Comparison of ENCODE assay signal across 9 cellular contexts in the genomic region with DNA sequence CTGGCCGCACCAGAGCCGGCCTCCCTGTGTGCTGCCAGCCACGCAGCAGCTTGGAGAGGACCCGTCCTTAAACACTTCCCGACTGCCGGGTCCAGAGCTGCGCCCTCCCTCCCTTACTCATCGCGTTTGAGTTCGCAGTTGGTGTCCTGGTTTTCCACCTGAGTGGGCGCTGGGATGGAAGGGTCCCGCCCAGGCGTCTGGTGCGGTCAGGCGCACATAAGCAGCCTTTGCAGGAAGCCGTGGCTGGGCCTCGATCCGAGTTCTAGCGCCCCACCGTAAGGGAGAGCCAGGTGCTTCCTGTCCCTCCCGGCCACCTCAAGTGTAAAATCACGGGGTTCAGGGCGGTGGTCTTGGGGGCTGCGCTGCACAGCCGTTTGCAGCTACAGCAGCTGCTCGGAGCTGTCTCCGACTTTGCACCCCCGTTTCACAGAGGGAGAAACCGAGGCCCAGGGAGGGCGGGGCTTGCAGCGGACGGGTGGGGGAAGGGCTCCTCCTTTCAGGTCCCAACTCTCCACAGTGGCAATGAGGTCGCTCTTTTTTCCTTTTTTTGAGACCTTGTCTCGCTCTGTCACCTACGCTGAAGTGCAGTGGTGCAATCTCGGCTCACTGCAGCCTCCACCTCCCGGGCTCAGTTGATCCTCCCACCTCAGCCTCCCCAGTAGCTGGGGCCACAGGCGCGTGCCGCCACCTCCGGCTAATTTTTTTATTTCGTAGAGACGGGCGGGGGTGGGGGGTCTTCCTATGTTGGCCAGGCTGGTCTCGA. TPM values are rescaled to one million over a fixed set of nuclear protein-coding genes. Genes with fewer than 3 reads are reported as not detected.
DNase-seq lines count a peak whose midpoint lies in the region; ATAC-seq and TF ChIP-seq lines count a peak whose summit lies in the region.
"Had no signal": no experiment of that assay in that cellular context is flagged by ENCODE, and none has a peak within 500 bp of the region (broad histone marks: within the 10 kb centered on the region; RNA-seq: fewer than 3 reads in every experiment).

No MANE protein-coding gene starts in this region.

- POLR2A ChIA-PET in activated CD8-positive, alpha-beta T cell treated with anti-CD3 and anti-CD28 coated beads for 36 hours (lab: Charles Lee): interaction anchor here (0.6 to 1.0 kb wide), 2 partner anchors 60 to 376 kb away, joined by 3 read pairs; no protein-coding TSS in a partner anchor

- no peaks in the 10 kb centered on the region for H3K9me3 Mint-ChIP-seq in activated CD8-positive, alpha-beta T cell treated with anti-CD3 and anti-CD28 coated beads for 36 hours
- peaks cover 0 to 2% (median 0%) of the 10 kb centered on the region in 6 donors for H3K9me3 Mint-ChIP-seq in immature natural killer cell

- H3K36me3 Mint-ChIP-seq in activated CD8-positive, alpha-beta T cell treated with anti-CD3 and anti-CD28 coated beads for 36 hours (ENCODE audit: low read depth): peaks cover 3% of the 10 kb centered on the region
- H3K36me3 Mint-ChIP-seq in immature natural killer cell: peaks cover 4% of the 10 kb centered on the region in 3 donors

- peaks cover 21% of the 10 kb centered on the region for H3K4me1 Mint-ChIP-seq in activated CD8-positive, alpha-beta T cell treated with anti-CD3 and anti-CD28 coated beads for 36 hours (ENCODE audit: low read depth)
- peaks cover 16 to 19% of the 10 kb centered on the region in 2 donors for H3K4me1 Mint-ChIP-seq in immature natural killer cell

- H3K27me3 ChIP-seq in thyroid gland: no peaks in the 10 kb centered on the region

- TF ChIP-seq POLR2A in thyroid gland (IDR thresholded peaks at IDR 0.05): no peak

- H3K4me3 Mint-ChIP-seq in activated CD8-positive, alpha-beta T cell treated with anti-CD3 and anti-CD28 coated beads for 36 hours: peak overlapping the region; percentile 65
- peak overlapping the region; percentile 53 to 74 (median 72) for H3K4me3 Mint-ChIP-seq in immature natural killer cell

- DNase-seq in activated naive CD4-positive, alpha-beta T cell treated with Interleukin-2 at 50 U/mL for 16 hours: peak; percentile 9
- no peak for DNase-seq in activated naive CD4-positive, alpha-beta T cell (lab: John Stamatoyannopoulos, UW)
- DNase-seq in activated CD8-positive, alpha-beta T cell treated with anti-CD3 and anti-CD28 coated beads for 36 hours: peak; percentile 26
- no peak for DNase-seq in immature natural killer cell
- peak; percentile 37 to 39 for DNase-seq in thyroid gland
- DNase-seq in epidermal melanocyte (ENCODE audit: insufficient read length, low spot score): no peak

- H3K4me1 ChIP-seq in thyroid gland: peaks cover 10 to 21% of the 10 kb centered on the region in 2 donors

- peak overlapping the region in 1 of 3 donors; percentile 39 for H3K4me3 ChIP-seq in thyroid gland (replicated peaks in 1 of 3)

- CTCF ChIA-PET in activated CD8-positive, alpha-beta T cell treated with anti-CD3 and anti-CD28 coated beads for 36 hours (lab: Charles Lee): interaction anchor here (2.4 kb wide), 1 partner anchor 145 kb away, joined by 8 read pairs; no protein-coding TSS in a partner anchor

- H3K27me3 Mint-ChIP-seq in activated CD8-positive, alpha-beta T cell treated with anti-CD3 and anti-CD28 coated beads for 36 hours: peaks cover 14% of the 10 kb centered on the region
- peaks cover 2 to 11% (median 6%) of the 10 kb centered on the region in 3 donors for H3K27me3 Mint-ChIP-seq in immature natural killer cell (ENCODE audit: low read depth in 3 of 3)

- H3K36me3 ChIP-seq in thyroid gland: no peaks in the 10 kb centered on the region

- ATAC-seq in activated CD8-positive, alpha-beta T cell treated with anti-CD3 and anti-CD28 coated beads for 36 hours: no peak
- ATAC-seq in GM18858 (IDR thresholded peaks at IDR 0.05; ENCODE audit: unreplicated experiment) (no peak), HG02852 (IDR thresholded peaks at IDR 0.05; ENCODE audit: unreplicated experiment) (no peak)

- TF ChIP-seq CTCF in activated CD8-positive, alpha-beta T cell treated with anti-CD3 and anti-CD28 coated beads for 36 hours (IDR thresholded peaks at IDR 0.05): no peak
- TF ChIP-seq CTCF in thyroid gland (IDR thresholded peaks at IDR 0.05): no peak

- no peak overlapping the region for H3K27ac Mint-ChIP-seq in activated CD8-positive, alpha-beta T cell treated with anti-CD3 and anti-CD28 coated beads for 36 hours
- no peak overlapping the region for H3K27ac Mint-ChIP-seq in immature natural killer cell

- WGBS in thyroid gland, 2 donors: 38 to 47% methylated on average over 13 to 26 of the region's 45 CpGs

- no peak overlapping the region for H3K27ac ChIP-seq in thyroid gland

- intact Hi-C loops in activated CD8-positive, alpha-beta T cell treated with anti-CD3 and anti-CD28 coated beads for 36 hours (cut with micrococcal nuclease): loop anchor here (10.0 kb wide), 1 partner anchor 144 kb away; no protein-coding TSS in a partner anchor
- intact Hi-C loops in thyroid gland (cut with DNase I): no loop called here

- H3K9me3 ChIP-seq in thyroid gland: no peaks in the 10 kb centered on the region

RNA-seq across cellular contexts. Expression of a gene that starts 51.3 kb away (rescaled TPM):
- not detected for total RNA-seq in activated CD8-positive, alpha-beta T cell treated with anti-CD3 and anti-CD28 coated beads for 36 hours
- not detected for polyA plus RNA-seq in immature natural killer cell
- 1 to 10 TPM in 2 of 4 donors, under 1 TPM in 1, not detected in 1; 0.89 to 3.2 (median 3.2) TPM for total RNA-seq in thyroid gland
- total RNA-seq: temporal lobe had no signal

RNA-seq across cellular contexts. Expression of a gene that starts 59.5 kb away (rescaled TPM):
- not detected for total RNA-seq in activated CD8-positive, alpha-beta T cell treated with anti-CD3 and anti-CD28 coated beads for 36 hours
- not detected for polyA plus RNA-seq in immature natural killer cell
- under 1 TPM in 1 of 4 donors, not detected in 3; 0.45 TPM for total RNA-seq in thyroid gland
- total RNA-seq: temporal lobe had no signal

Comparison
In these comparisons a context has a peak if more than half of its experiments do, and no peak if none do; other contexts are left out.
1. DNase-seq: peak in activated naive CD4-positive, alpha-beta T cell treated with Interleukin-2 at 50 U/mL for 16 hours (single experiment), activated CD8-positive, alpha-beta T cell treated with anti-CD3 and anti-CD28 coated beads for 36 hours (single experiment) and thyroid gland (2 of 2); none in activated naive CD4-positive, alpha-beta T cell (0 of 4), immature natural killer cell (0 of 3) and epidermal melanocyte (single experiment).